1 cellular context compared by ENCODE assay signal in the genomic region with DNA sequence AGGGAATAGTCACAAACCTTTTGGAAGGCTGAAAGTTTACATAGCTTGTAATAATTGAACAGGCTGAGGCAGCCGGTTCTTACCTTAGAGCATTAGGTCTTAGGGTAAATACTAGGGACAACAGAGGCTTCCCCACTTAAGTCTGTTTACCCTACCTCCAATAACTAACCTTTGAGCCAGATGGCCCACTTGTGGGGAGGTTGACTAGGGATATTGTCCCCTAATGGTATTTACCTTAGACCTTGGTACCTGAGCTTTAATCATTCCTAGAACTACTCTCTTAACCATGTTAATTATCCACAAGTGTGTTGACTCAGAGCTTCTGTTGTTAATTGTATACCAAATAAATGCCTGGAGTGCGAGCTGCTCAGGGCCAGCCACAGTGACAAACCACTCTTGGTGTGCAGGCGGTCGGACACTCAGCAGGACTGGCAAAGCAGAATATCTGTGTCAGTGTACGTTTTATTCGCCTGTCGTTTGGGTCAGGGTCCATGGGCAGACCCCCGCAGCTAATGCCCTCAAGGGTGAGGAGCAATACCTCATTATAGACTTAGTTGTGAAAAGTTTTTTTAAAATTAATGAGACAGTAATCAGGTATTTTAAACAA.
TF ChIP-seq lines count a peak whose summit lies in the region.
"Not testable (repeated sequence)": the region's sequence is repeated elsewhere in the genome, so short reads cannot be mapped to it uniquely, and the experiment has no call there.

No MANE protein-coding gene starts in this region.

TF ChIP-seq in HepG2, 621 proteins besides CTCF, POLR2A, EP300 and RAD21 (continued from another document and continues in another):
- TF ChIP-seq, protein P1, sequence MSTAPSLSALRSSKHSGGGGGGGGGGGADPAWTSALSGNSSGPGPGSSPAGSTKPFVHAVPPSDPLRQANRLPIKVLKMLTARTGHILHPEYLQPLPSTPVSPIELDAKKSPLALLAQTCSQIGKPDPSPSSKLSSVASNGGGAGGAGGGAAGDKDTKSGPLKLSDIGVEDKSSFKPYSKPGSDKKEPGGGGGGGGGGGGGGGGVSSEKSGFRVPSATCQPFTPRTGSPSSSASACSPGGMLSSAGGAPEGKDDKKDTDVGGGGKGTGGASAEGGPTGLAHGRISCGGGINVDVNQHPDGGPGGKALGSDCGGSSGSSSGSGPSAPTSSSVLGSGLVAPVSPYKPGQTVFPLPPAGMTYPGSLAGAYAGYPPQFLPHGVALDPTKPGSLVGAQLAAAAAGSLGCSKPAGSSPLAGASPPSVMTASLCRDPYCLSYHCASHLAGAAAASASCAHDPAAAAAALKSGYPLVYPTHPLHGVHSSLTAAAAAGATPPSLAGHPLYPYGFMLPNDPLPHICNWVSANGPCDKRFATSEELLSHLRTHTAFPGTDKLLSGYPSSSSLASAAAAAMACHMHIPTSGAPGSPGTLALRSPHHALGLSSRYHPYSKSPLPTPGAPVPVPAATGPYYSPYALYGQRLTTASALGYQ (CRISPR knock-in tag; IDR thresholded peaks at IDR 0.05), result peak; percentile 84; the same call in 1 of the 2 replicates
- TF ChIP-seq HDAC1 (CRISPR knock-in tag; IDR thresholded peaks at IDR 0.05) (peak; percentile 41; the same call in 1 of the 2 replicates), NFIC (IDR thresholded peaks at IDR 0.05; ENCODE audit: low read length) (peak; percentile 60; the same call in 1 of the 2 replicates), HNF4G (IDR thresholded peaks at IDR 0.05; ENCODE audit: borderline replicate concordance, low read depth, low read length) (peak; percentile 39; the same call in 1 of the 2 replicates), NONO (CRISPR knock-in tag; conservative IDR thresholded peaks at IDR 0.05) (0 out of 2 replicates have a peak, but pooled peaks have one; percentile 42), SOX5 (CRISPR knock-in tag; IDR thresholded peaks at IDR 0.05; ENCODE audit: borderline replicate concordance) (peak; percentile 60), FOXP1 (IDR thresholded peaks at IDR 0.05) (0 out of 2 replicates have a peak, but pooled peaks have one; percentile 15), FOXP1 (CRISPR knock-in tag; IDR thresholded peaks at IDR 0.05) (peak; percentile 92), NR2F2 (IDR thresholded peaks at IDR 0.05; ENCODE audit: borderline replicate concordance, low read depth) (peak; percentile 51; the same call in 1 of the 2 replicates), TEAD3 (CRISPR knock-in tag; optimal IDR thresholded peaks at IDR 0.05; ENCODE audit: borderline replicate concordance) (peak; percentile 54), KDM6A (CRISPR knock-in tag; IDR thresholded peaks at IDR 0.05; ENCODE audit: low read depth) (peak; percentile 52), PITX1 (CRISPR knock-in tag; IDR thresholded peaks at IDR 0.05) (peak; percentile 75), FOXA1 (IDR thresholded peaks at IDR 0.05) (peak; percentile 30; the same call in 1 of the 2 replicates), FOXA1 (CRISPR knock-in tag; IDR thresholded peaks at IDR 0.05) (peak; percentile 64), TBX3 (IDR thresholded peaks at IDR 0.05; ENCODE audit: borderline replicate concordance) (peak; percentile 35; the same call in 1 of the 2 replicates), NR2F6 (IDR thresholded peaks at IDR 0.05) (peak; percentile 57), SOX6 (CRISPR knock-in tag; IDR thresholded peaks at IDR 0.05) (peak; percentile 77), ELF3 (CRISPR knock-in tag; IDR thresholded peaks at IDR 0.05) (0 out of 2 replicates have a peak, but pooled peaks have one; percentile 25), HMG20A (CRISPR knock-in tag; IDR thresholded peaks at IDR 0.05; ENCODE audit: borderline replicate concordance) (peak; percentile 38; the same call in 1 of the 2 replicates), ISL2 (CRISPR knock-in tag; IDR thresholded peaks at IDR 0.05) (peak; percentile 95), HDAC2 (CRISPR knock-in tag; IDR thresholded peaks at IDR 0.05) (peak; percentile 51; the same call in 1 of the 2 replicates), ZNF703 (CRISPR knock-in tag; IDR thresholded peaks at IDR 0.05; ENCODE audit: borderline replicate concordance) (0 out of 2 replicates have a peak, but pooled peaks have one; percentile 37), CREM (IDR thresholded peaks at IDR 0.05) (peak; percentile 66; the same call in 1 of the 2 replicates), FOXJ3 (CRISPR knock-in tag; IDR thresholded peaks at IDR 0.05; ENCODE audit: borderline replicate concordance) (peak; percentile 90; the same call in 1 of the 2 replicates), MIXL1 (CRISPR knock-in tag; IDR thresholded peaks at IDR 0.05) (peak; percentile 82; the same call in 1 of the 2 replicates), TBX2 (CRISPR knock-in tag; IDR thresholded peaks at IDR 0.05; ENCODE audit: borderline replicate concordance) (peak; percentile 89), FOXO1 (CRISPR knock-in tag; IDR thresholded peaks at IDR 0.05) (peak; percentile 26; the same call in 1 of the 2 replicates), FOXA3 (CRISPR knock-in tag; IDR thresholded peaks at IDR 0.05) (peak; percentile 87), ZNF292 (CRISPR knock-in tag; IDR thresholded peaks at IDR 0.05; ENCODE audit: borderline replicate concordance, low read depth) (peak; percentile 23; the same call in 1 of the 2 replicates), HHEX (CRISPR knock-in tag; IDR thresholded peaks at IDR 0.05) (peak; percentile 92), MED1 (CRISPR knock-in tag; IDR thresholded peaks at IDR 0.05) (0 out of 2 replicates have a peak, but pooled peaks have one; percentile 19), BCL6 (CRISPR knock-in tag; IDR thresholded peaks at IDR 0.05) (peak; percentile 99), TCF7 (IDR thresholded peaks at IDR 0.05; ENCODE audit: low read depth) (peak; percentile 76), TBL1XR1 (IDR thresholded peaks at IDR 0.05; ENCODE audit: borderline replicate concordance, low read length, partially characterized antibody) (peak; percentile 35), ZMYM4 (CRISPR knock-in tag; IDR thresholded peaks at IDR 0.05) (peak; percentile 55; the same call in 1 of the 2 replicates), SOX13 (IDR thresholded peaks at IDR 0.05) (peak; percentile 54; the same call in 1 of the 2 replicates), SOX13 (CRISPR knock-in tag; conservative IDR thresholded peaks at IDR 0.05 in 1 of 2, IDR thresholded peaks at IDR 0.05 in 1 of 2) (peak in 1 of 2 experiments; percentile 73; a peak in 2 of 4 replicates), ZMYM3 (CRISPR knock-in tag; IDR thresholded peaks at IDR 0.05) (peak; percentile 97), ADNP (CRISPR knock-in tag; IDR thresholded peaks at IDR 0.05) (peak; percentile 95), HOXA3 (CRISPR knock-in tag; IDR thresholded peaks at IDR 0.05) (peak; percentile 21; the same call in 1 of the 2 replicates), RXRB (CRISPR knock-in tag; IDR thresholded peaks at IDR 0.05; ENCODE audit: borderline replicate concordance) (peak; percentile 58; the same call in 1 of the 2 replicates)
- not testable (repeated sequence) for TF ChIP-seq HNF4G (CRISPR knock-in tag; IDR thresholded peaks at IDR 0.05; ENCODE audit: borderline replicate concordance, low read depth); NONO (IDR thresholded peaks at IDR 0.05); NR2F6 (CRISPR knock-in tag; IDR thresholded peaks at IDR 0.05); SOX6 (IDR thresholded peaks at IDR 0.05); CREM (CRISPR knock-in tag; IDR thresholded peaks at IDR 0.05)
- TF ChIP-seq, protein P2, sequence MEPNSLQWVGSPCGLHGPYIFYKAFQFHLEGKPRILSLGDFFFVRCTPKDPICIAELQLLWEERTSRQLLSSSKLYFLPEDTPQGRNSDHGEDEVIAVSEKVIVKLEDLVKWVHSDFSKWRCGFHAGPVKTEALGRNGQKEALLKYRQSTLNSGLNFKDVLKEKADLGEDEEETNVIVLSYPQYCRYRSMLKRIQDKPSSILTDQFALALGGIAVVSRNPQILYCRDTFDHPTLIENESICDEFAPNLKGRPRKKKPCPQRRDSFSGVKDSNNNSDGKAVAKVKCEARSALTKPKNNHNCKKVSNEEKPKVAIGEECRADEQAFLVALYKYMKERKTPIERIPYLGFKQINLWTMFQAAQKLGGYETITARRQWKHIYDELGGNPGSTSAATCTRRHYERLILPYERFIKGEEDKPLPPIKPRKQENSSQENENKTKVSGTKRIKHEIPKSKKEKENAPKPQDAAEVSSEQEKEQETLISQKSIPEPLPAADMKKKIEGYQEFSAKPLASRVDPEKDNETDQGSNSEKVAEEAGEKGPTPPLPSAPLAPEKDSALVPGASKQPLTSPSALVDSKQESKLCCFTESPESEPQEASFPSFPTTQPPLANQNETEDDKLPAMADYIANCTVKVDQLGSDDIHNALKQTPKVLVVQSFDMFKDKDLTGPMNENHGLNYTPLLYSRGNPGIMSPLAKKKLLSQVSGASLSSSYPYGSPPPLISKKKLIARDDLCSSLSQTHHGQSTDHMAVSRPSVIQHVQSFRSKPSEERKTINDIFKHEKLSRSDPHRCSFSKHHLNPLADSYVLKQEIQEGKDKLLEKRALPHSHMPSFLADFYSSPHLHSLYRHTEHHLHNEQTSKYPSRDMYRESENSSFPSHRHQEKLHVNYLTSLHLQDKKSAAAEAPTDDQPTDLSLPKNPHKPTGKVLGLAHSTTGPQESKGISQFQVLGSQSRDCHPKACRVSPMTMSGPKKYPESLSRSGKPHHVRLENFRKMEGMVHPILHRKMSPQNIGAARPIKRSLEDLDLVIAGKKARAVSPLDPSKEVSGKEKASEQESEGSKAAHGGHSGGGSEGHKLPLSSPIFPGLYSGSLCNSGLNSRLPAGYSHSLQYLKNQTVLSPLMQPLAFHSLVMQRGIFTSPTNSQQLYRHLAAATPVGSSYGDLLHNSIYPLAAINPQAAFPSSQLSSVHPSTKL (CRISPR knock-in tag; IDR thresholded peaks at IDR 0.05), result peak; percentile 86
- TF ChIP-seq, protein P3, sequence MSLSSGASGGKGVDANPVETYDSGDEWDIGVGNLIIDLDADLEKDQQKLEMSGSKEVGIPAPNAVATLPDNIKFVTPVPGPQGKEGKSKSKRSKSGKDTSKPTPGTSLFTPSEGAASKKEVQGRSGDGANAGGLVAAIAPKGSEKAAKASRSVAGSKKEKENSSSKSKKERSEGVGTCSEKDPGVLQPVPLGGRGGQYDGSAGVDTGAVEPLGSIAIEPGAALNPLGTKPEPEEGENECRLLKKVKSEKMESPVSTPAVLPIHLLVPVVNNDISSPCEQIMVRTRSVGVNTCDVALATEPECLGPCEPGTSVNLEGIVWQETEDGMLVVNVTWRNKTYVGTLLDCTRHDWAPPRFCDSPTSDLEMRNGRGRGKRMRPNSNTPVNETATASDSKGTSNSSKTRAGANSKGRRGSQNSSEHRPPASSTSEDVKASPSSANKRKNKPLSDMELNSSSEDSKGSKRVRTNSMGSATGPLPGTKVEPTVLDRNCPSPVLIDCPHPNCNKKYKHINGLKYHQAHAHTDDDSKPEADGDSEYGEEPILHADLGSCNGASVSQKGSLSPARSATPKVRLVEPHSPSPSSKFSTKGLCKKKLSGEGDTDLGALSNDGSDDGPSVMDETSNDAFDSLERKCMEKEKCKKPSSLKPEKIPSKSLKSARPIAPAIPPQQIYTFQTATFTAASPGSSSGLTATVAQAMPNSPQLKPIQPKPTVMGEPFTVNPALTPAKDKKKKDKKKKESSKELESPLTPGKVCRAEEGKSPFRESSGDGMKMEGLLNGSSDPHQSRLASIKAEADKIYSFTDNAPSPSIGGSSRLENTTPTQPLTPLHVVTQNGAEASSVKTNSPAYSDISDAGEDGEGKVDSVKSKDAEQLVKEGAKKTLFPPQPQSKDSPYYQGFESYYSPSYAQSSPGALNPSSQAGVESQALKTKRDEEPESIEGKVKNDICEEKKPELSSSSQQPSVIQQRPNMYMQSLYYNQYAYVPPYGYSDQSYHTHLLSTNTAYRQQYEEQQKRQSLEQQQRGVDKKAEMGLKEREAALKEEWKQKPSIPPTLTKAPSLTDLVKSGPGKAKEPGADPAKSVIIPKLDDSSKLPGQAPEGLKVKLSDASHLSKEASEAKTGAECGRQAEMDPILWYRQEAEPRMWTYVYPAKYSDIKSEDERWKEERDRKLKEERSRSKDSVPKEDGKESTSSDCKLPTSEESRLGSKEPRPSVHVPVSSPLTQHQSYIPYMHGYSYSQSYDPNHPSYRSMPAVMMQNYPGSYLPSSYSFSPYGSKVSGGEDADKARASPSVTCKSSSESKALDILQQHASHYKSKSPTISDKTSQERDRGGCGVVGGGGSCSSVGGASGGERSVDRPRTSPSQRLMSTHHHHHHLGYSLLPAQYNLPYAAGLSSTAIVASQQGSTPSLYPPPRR (CRISPR knock-in tag; IDR thresholded peaks at IDR 0.05; ENCODE audit: borderline replicate concordance), result peak; percentile 91
- TF ChIP-seq, protein P4, sequence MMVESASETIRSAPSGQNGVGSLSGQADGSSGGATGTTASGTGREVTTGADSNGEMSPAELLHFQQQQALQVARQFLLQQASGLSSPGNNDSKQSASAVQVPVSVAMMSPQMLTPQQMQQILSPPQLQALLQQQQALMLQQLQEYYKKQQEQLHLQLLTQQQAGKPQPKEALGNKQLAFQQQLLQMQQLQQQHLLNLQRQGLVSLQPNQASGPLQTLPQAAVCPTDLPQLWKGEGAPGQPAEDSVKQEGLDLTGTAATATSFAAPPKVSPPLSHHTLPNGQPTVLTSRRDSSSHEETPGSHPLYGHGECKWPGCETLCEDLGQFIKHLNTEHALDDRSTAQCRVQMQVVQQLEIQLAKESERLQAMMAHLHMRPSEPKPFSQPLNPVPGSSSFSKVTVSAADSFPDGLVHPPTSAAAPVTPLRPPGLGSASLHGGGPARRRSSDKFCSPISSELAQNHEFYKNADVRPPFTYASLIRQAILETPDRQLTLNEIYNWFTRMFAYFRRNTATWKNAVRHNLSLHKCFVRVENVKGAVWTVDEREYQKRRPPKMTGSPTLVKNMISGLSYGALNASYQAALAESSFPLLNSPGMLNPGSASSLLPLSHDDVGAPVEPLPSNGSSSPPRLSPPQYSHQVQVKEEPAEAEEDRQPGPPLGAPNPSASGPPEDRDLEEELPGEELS (CRISPR knock-in tag; IDR thresholded peaks at IDR 0.05), result peak; percentile 86
- TF ChIP-seq, protein P5, sequence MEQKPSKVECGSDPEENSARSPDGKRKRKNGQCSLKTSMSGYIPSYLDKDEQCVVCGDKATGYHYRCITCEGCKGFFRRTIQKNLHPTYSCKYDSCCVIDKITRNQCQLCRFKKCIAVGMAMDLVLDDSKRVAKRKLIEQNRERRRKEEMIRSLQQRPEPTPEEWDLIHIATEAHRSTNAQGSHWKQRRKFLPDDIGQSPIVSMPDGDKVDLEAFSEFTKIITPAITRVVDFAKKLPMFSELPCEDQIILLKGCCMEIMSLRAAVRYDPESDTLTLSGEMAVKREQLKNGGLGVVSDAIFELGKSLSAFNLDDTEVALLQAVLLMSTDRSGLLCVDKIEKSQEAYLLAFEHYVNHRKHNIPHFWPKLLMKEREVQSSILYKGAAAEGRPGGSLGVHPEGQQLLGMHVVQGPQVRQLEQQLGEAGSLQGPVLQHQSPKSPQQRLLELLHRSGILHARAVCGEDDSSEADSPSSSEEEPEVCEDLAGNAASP (CRISPR knock-in tag; IDR thresholded peaks at IDR 0.05; ENCODE audit: borderline replicate concordance), result peak; percentile 86; the same call in 1 of the 2 replicates
- TF ChIP-seq, protein P6, sequence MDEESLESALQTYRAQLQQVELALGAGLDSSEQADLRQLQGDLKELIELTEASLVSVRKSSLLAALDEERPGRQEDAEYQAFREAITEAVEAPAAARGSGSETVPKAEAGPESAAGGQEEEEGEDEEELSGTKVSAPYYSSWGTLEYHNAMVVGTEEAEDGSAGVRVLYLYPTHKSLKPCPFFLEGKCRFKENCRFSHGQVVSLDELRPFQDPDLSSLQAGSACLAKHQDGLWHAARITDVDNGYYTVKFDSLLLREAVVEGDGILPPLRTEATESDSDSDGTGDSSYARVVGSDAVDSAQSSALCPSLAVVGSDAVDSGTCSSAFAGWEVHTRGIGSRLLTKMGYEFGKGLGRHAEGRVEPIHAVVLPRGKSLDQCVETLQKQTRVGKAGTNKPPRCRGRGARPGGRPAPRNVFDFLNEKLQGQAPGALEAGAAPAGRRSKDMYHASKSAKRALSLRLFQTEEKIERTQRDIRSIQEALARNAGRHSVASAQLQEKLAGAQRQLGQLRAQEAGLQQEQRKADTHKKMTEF (CRISPR knock-in tag; IDR thresholded peaks at IDR 0.05), result peak; percentile 49; the same call in 1 of the 2 replicates
